6 cellular contexts compared by ENCODE assay signal in genomic region chr16:23595246-23595950, GRCh38. TPM values are rescaled to one million over a fixed set of nuclear protein-coding genes. Genes with fewer than 3 reads are reported as not detected.
A peak's percentile ranks its signal among the peaks of the same experiment; 100 is the strongest.
DNase-seq lines count a peak whose midpoint lies in the region; ATAC-seq, FAIRE-seq and TF ChIP-seq lines count a peak whose summit lies in the region.

No MANE protein-coding gene starts in this region.

- H4K20me1 ChIP-seq in endothelial cell of umbilical vein (replicated peaks; ENCODE audit: control insufficient read depth, extremely low read depth, insufficient read depth, low read length), result no peaks in the 10 kb centered on the region

- no peak for TF ChIP-seq CTCF in AG04449 (IDR thresholded peaks at IDR 0.05; ENCODE audit: insufficient read depth, low read length, missing control alignments)
- no peak for TF ChIP-seq CTCF in endothelial cell of umbilical vein (IDR thresholded peaks at IDR 0.05; ENCODE audit: extremely low read depth in 1 of 2, insufficient read depth in 1 of 2, low read depth in 1 of 2, low read length in 2 of 2)

- H3K9me3 ChIP-seq in HUES64 (ENCODE audit: insufficient read depth, low read depth, low read length) (no peaks in the 10 kb centered on the region), endothelial cell of umbilical vein (replicated peaks; ENCODE audit: control insufficient read depth, insufficient read depth, low read length) (no peaks in the 10 kb centered on the region)

- H3K9ac ChIP-seq in HUES64 (ENCODE audit: low read depth, low read length) (peak overlapping the region; percentile 93), endothelial cell of umbilical vein (replicated peaks; ENCODE audit: extremely low read depth, insufficient read depth, low read length) (peak overlapping the region; percentile 81)

- POLR2A ChIA-PET in AG04449 (lab: Yijun Ruan, JAX), result no interaction called here
- POLR2A ChIA-PET in endothelial cell of umbilical vein (lab: Charles Lee), result no interaction called here

- no peak for TF ChIP-seq POLR2A in endothelial cell of umbilical vein (IDR thresholded peaks at IDR 0.05; ENCODE audit: low read depth, low read length)

- H3K27me3 ChIP-seq in HUES64 (ENCODE audit: insufficient read depth, low read length) (no peaks in the 10 kb centered on the region), endothelial cell of umbilical vein (ENCODE audit: control insufficient read depth in 2 of 2, insufficient read depth in 2 of 2, low read length in 2 of 2) (no peaks in the 10 kb centered on the region)

- WGBS in HUES64, result 18% methylated on average over 34 of the region's 34 CpGs

- TSS peak; percentile 47 for BruUV-seq in endothelial cell of umbilical vein (replicated peaks; lab: Mats Ljungman, UMichigan)

- dilution Hi-C loops in endothelial cell of umbilical vein (cut with MboI; ENCODE audit: extremely low pct_ligation_motif_present, low sequenced_read_pairs), result no loop called here

- FAIRE-seq in endothelial cell of umbilical vein (lab: Jason Lieb, UNC), result no peak

- H3K4me2 ChIP-seq in endothelial cell of umbilical vein (ENCODE audit: insufficient read depth, low read length), result peak overlapping the region; percentile 75

- H3K27ac ChIP-seq in HUES64 (ENCODE audit: low read depth, low read length) (peak overlapping the region; percentile 83), endothelial cell of umbilical vein (ENCODE audit: insufficient read depth, low read depth, low read length) (peak overlapping the region; percentile 59)

- peaks cover 10% of the 10 kb centered on the region for H3K4me1 ChIP-seq in HUES64 (ENCODE audit: insufficient read depth, low read length)
- H3K4me1 ChIP-seq in endothelial cell of umbilical vein (ENCODE audit: control insufficient read depth, extremely low read depth, insufficient read depth, low read length), result peaks cover 7% of the 10 kb centered on the region

- H3K9me1 ChIP-seq in endothelial cell of umbilical vein (replicated peaks; ENCODE audit: control insufficient read depth, extremely low read depth, insufficient read depth, low read length), result no peaks in the 10 kb centered on the region

- DNase-seq in AG04449 (ENCODE audit: low read depth, low spot score), result no peak
- no peak for DNase-seq in endothelial cell of umbilical vein (ENCODE audit: low read depth, low spot score)
- no peak for DNase-seq in skeletal muscle cell (ENCODE audit: low read depth)
- DNase-seq in germinal center (ENCODE audit: low spot score), result no peak

- H3K79me2 ChIP-seq in endothelial cell of umbilical vein (ENCODE audit: control insufficient read depth, insufficient read depth, low read length), result peaks cover 53% of the 10 kb centered on the region

- CTCF ChIA-PET in AG04449 (lab: Yijun Ruan, JAX), result interaction anchor here (0.9 to 3.0 kb wide), 6 partner anchors 7 to 55 kb away, joined by 3 to 18 read pairs (median 4); partner anchors contain the start of genes EARS2 and UBFD1
- CTCF ChIA-PET in endothelial cell of umbilical vein (lab: Charles Lee), result no interaction called here

- H3K36me3 ChIP-seq in HUES64 (ENCODE audit: insufficient read depth, low read length), result peaks cover 36% of the 10 kb centered on the region
- H3K36me3 ChIP-seq in endothelial cell of umbilical vein (ENCODE audit: control insufficient read depth in 2 of 2, extremely low read depth in 1 of 2, insufficient read depth in 2 of 2, low read length in 2 of 2), result peaks cover 5 to 16% of the 10 kb centered on the region in 2 experiments

- intact Hi-C loops in endothelial cell of umbilical vein (cut with micrococcal nuclease), result no loop called here

- ATAC-seq in GM19452 (IDR thresholded peaks at IDR 0.05; ENCODE audit: unreplicated experiment), result no peak

- no peak overlapping the region for H2AFZ ChIP-seq in endothelial cell of umbilical vein (ENCODE audit: low read depth, low read length)

- peak overlapping the region; percentile 95 for H3K4me3 ChIP-seq in AG04449 (ENCODE audit: low read depth, low read length)
- H3K4me3 ChIP-seq in HUES64 (ENCODE audit: low read length), result peak overlapping the region; percentile 88
- H3K4me3 ChIP-seq in endothelial cell of umbilical vein (replicated peaks in 1 of 3; ENCODE audit: insufficient read depth in 1 of 3, low read depth in 1 of 3, low read length in 3 of 3), result peak overlapping the region; percentile 77 to 89 (median 87)
- peak overlapping the region; percentile 73 for H3K4me3 ChIP-seq in skeletal muscle cell (ENCODE audit: low read depth, low read length)

TF ChIP-seq in endothelial cell of umbilical vein, 7 proteins besides CTCF, POLR2A, EP300 and RAD21:
- TF ChIP-seq MYC (IDR thresholded peaks at IDR 0.05; ENCODE audit: low read depth, low read length) (no peak), GATA2 (IDR thresholded peaks at IDR 0.05; ENCODE audit: insufficient read depth, insufficient read length, low read depth, low read length) (no peak), JUN (IDR thresholded peaks at IDR 0.05; ENCODE audit: borderline replicate concordance, insufficient read depth, insufficient read length, low read depth) (no peak)

RNA-seq across cellular contexts. Expression of gene NDUFAB1, which starts 0.7 kb away (rescaled TPM):
- polyA plus RNA-seq in HUES64 (2013, experiment 1 of 2), result 160 TPM
- 148 TPM for polyA plus RNA-seq in HUES64 (2013, experiment 2 of 2)
- total RNA-seq in endothelial cell of umbilical vein, result 109 and 112 TPM in 2 replicates
- polyA plus RNA-seq in endothelial cell of umbilical vein, result 212 and 228 TPM in 2 replicates
- polyA plus RNA-seq in endothelial cell of umbilical vein (2011; cell fraction: cytosol; rRNA removed), result 154 and 163 TPM in 2 replicates
- 53.8 and 66.2 TPM in 2 replicates for polyA plus RNA-seq in endothelial cell of umbilical vein (2011; cell fraction: nucleus; rRNA removed)
- 146 and 192 TPM in 2 replicates for polyA plus RNA-seq in endothelial cell of umbilical vein (2012)
- polyA minus RNA-seq in endothelial cell of umbilical vein, result 34.1 and 38.3 TPM in 2 replicates
- polyA minus RNA-seq in endothelial cell of umbilical vein (2011; cell fraction: cytosol; rRNA and poly(A)+ RNA removed), result 83.5 TPM
- polyA minus RNA-seq in endothelial cell of umbilical vein (2011; cell fraction: nucleus; rRNA and poly(A)+ RNA removed), result 10.8 and 11.4 TPM in 2 replicates

RNA-seq across cellular contexts. Expression of gene UBFD1, which starts 37.9 kb away (rescaled TPM):
- 62.3 TPM for polyA plus RNA-seq in HUES64 (2013, experiment 1 of 2)
- polyA plus RNA-seq in HUES64 (2013, experiment 2 of 2), result 55.3 TPM
- 64.8 and 69.9 TPM in 2 replicates for total RNA-seq in endothelial cell of umbilical vein
- polyA plus RNA-seq in endothelial cell of umbilical vein, result 47.4 and 50.0 TPM in 2 replicates
- polyA plus RNA-seq in endothelial cell of umbilical vein (2011; cell fraction: cytosol; rRNA removed), result 44.6 and 45.5 TPM in 2 replicates
- polyA plus RNA-seq in endothelial cell of umbilical vein (2011; cell fraction: nucleus; rRNA removed), result 69.0 and 89.8 TPM in 2 replicates
- 38.3 and 39.9 TPM in 2 replicates for polyA plus RNA-seq in endothelial cell of umbilical vein (2012)
- polyA minus RNA-seq in endothelial cell of umbilical vein, result 49.9 and 55.4 TPM in 2 replicates
- polyA minus RNA-seq in endothelial cell of umbilical vein (2011; cell fraction: cytosol; rRNA and poly(A)+ RNA removed), result 24.6 TPM
- polyA minus RNA-seq in endothelial cell of umbilical vein (2011; cell fraction: nucleus; rRNA and poly(A)+ RNA removed), result 62.5 and 77.7 TPM in 2 replicates

RNA-seq across cellular contexts. Expression of gene EARS2, which starts 38.2 kb away (rescaled TPM):
- 34.3 TPM for polyA plus RNA-seq in HUES64 (2013, experiment 1 of 2)
- polyA plus RNA-seq in HUES64 (2013, experiment 2 of 2), result 32.1 TPM
- 10.9 and 14.7 TPM in 2 replicates for total RNA-seq in endothelial cell of umbilical vein
- polyA plus RNA-seq in endothelial cell of umbilical vein, result 21.6 and 32.1 TPM in 2 replicates
- 11.7 and 18.4 TPM in 2 replicates for polyA plus RNA-seq in endothelial cell of umbilical vein (2011; cell fraction: cytosol; rRNA removed)
- polyA plus RNA-seq in endothelial cell of umbilical vein (2011; cell fraction: nucleus; rRNA removed), result 19.7 and 20.9 TPM in 2 replicates
- polyA plus RNA-seq in endothelial cell of umbilical vein (2012), result 14.5 and 14.9 TPM in 2 replicates
- 48.6 and 55.3 TPM in 2 replicates for polyA minus RNA-seq in endothelial cell of umbilical vein
- polyA minus RNA-seq in endothelial cell of umbilical vein (2011; cell fraction: cytosol; rRNA and poly(A)+ RNA removed), result 30.0 TPM
- polyA minus RNA-seq in endothelial cell of umbilical vein (2011; cell fraction: nucleus; rRNA and poly(A)+ RNA removed), result 29.8 and 30.9 TPM in 2 replicates

RNA-seq across cellular contexts. Expression of gene PALB2, which starts 45.7 kb away (rescaled TPM):
- polyA plus RNA-seq in HUES64 (2013, experiment 1 of 2), result 22.7 TPM
- 22.4 TPM for polyA plus RNA-seq in HUES64 (2013, experiment 2 of 2)
- 11.8 and 15.6 TPM in 2 replicates for total RNA-seq in endothelial cell of umbilical vein
- 4.1 and 5.1 TPM in 2 replicates for polyA plus RNA-seq in endothelial cell of umbilical vein
- polyA plus RNA-seq in endothelial cell of umbilical vein (2011; cell fraction: cytosol; rRNA removed), result 4.2 and 4.7 TPM in 2 replicates
- polyA plus RNA-seq in endothelial cell of umbilical vein (2011; cell fraction: nucleus; rRNA removed), result 7.9 and 8.7 TPM in 2 replicates
- polyA plus RNA-seq in endothelial cell of umbilical vein (2012), result 6.8 and 9.7 TPM in 2 replicates
- polyA minus RNA-seq in endothelial cell of umbilical vein, result 8.2 and 10.7 TPM in 2 replicates
- polyA minus RNA-seq in endothelial cell of umbilical vein (2011; cell fraction: cytosol; rRNA and poly(A)+ RNA removed), result 15.3 TPM
- polyA minus RNA-seq in endothelial cell of umbilical vein (2011; cell fraction: nucleus; rRNA and poly(A)+ RNA removed), result 8.6 and 12.0 TPM in 2 replicates

RNA-seq across cellular contexts. Expression of gene DCTN5, which starts 45.9 kb away (rescaled TPM):
- polyA plus RNA-seq in HUES64 (2013, experiment 1 of 2), result 57.4 TPM
- 48.9 TPM for polyA plus RNA-seq in HUES64 (2013, experiment 2 of 2)
- total RNA-seq in endothelial cell of umbilical vein, result 80.8 and 83.5 TPM in 2 replicates
- 39.6 and 51.6 TPM in 2 replicates for polyA plus RNA-seq in endothelial cell of umbilical vein
- 53.6 and 62.0 TPM in 2 replicates for polyA plus RNA-seq in endothelial cell of umbilical vein (2011; cell fraction: cytosol; rRNA removed)
- polyA plus RNA-seq in endothelial cell of umbilical vein (2011; cell fraction: nucleus; rRNA removed), result 75.5 and 91.5 TPM in 2 replicates
- polyA plus RNA-seq in endothelial cell of umbilical vein (2012), result 97.2 and 113 TPM in 2 replicates
- polyA minus RNA-seq in endothelial cell of umbilical vein, result 142 and 180 TPM in 2 replicates
- polyA minus RNA-seq in endothelial cell of umbilical vein (2011; cell fraction: cytosol; rRNA and poly(A)+ RNA removed), result 22.7 TPM
- polyA minus RNA-seq in endothelial cell of umbilical vein (2011; cell fraction: nucleus; rRNA and poly(A)+ RNA removed), result 34.3 and 51.5 TPM in 2 replicates
